9 cellular contexts compared by ENCODE assay signal in genomic region chr2:230877737-230878598, GRCh38. TPM values are rescaled to one million over a fixed set of nuclear protein-coding genes. Genes with fewer than 3 reads are reported as not detected.
DNase-seq lines count a peak whose midpoint lies in the region; ATAC-seq and TF ChIP-seq lines count a peak whose summit lies in the region.
"Had no signal": no experiment of that assay in that cellular context is flagged by ENCODE, and none has a peak within 500 bp of the region (broad histone marks: within the 10 kb centered on the region; RNA-seq: fewer than 3 reads in every experiment).

No MANE protein-coding gene starts in this region.

- intact Hi-C loops in dendritic cell treated with granulocyte-macrophage colony-stimulating factor and Interleukin-4, amounts not matched to agents 40 ng/mL and 50 ng/mL, for 4 days (cut with micrococcal nuclease), result no loop called here

- no peaks in the 10 kb centered on the region for H3K9me3 Mint-ChIP-seq in GM23338
- H3K9me3 Mint-ChIP-seq in dendritic cell treated with granulocyte-macrophage colony-stimulating factor and Interleukin-4, amounts not matched to agents 40 ng/mL and 50 ng/mL, for 4 days, result no peaks in the 10 kb centered on the region

- H3K4me1 ChIP-seq in GM23338 (ENCODE audit: insufficient read depth), result no peaks in the 10 kb centered on the region
- H3K4me1 ChIP-seq: adrenal gland had no signal

- no peak overlapping the region for H2AFZ ChIP-seq in GM23338

- peaks cover 17% of the 10 kb centered on the region; the same call in 2 of the 3 replicates for H3K4me1 Mint-ChIP-seq in GM23338
- peaks cover 16% of the 10 kb centered on the region for H3K4me1 Mint-ChIP-seq in dendritic cell treated with granulocyte-macrophage colony-stimulating factor and Interleukin-4, amounts not matched to agents 40 ng/mL and 50 ng/mL, for 4 days (ENCODE audit: low read depth)

- DNase-seq in GM23338 (ENCODE audit: low spot score), result no peak
- DNase-seq in SIG-M5 (lab: John Stamatoyannopoulos, UW), result peak; percentile 57
- peak; percentile 51 to 53 for DNase-seq in stimulated activated CD8-positive, alpha-beta memory T cell treated with anti-CD3 and anti-CD28 coated beads, Interleukin-2, amount 100 ng/mL, for 48 hours (ENCODE audit: low read depth in 2 of 2)
- no peak for DNase-seq in HuH-7 (ENCODE audit: low spot score)
- DNase-seq in inferior parietal cortex (ENCODE audit: extremely low spot score), result no peak
- no peak for DNase-seq in stimulated activated CD4-positive, alpha-beta T cell treated with anti-CD3 and anti-CD28 coated beads, Interleukin-2, amount 100 ng/mL, for 48 hours
- no peak for DNase-seq in HT-29 (ENCODE audit: low spot score)

- peaks cover 16% of the 10 kb centered on the region for H3K79me2 ChIP-seq in GM23338 (replicated peaks; ENCODE audit: insufficient read depth)

- TF ChIP-seq CTCF in GM23338 (conservative IDR thresholded peaks at IDR 0.05; ENCODE audit: low read depth in 2 of 2), result no peak

- 0 out of 2 replicates have a peak overlapping the region, but pooled peaks have one; percentile 19 for H3K27ac ChIP-seq in GM23338 (ENCODE audit: low read depth)
- H3K27ac ChIP-seq: adrenal gland had no signal

- H3K4me3 ChIP-seq in GM23338, result no peak overlapping the region
- H3K4me3 ChIP-seq: adrenal gland had no signal

- peaks cover 71% of the 10 kb centered on the region for H3K36me3 Mint-ChIP-seq in GM23338 (ENCODE audit: low read depth)
- peaks cover 15% of the 10 kb centered on the region for H3K36me3 Mint-ChIP-seq in dendritic cell treated with granulocyte-macrophage colony-stimulating factor and Interleukin-4, amounts not matched to agents 40 ng/mL and 50 ng/mL, for 4 days (ENCODE audit: low read depth)

- peaks cover 16% of the 10 kb centered on the region; the same call in 1 of the 2 replicates for H3F3A ChIP-seq in GM23338 (replicated peaks; ENCODE audit: low read depth)

- peaks cover 33% of the 10 kb centered on the region for H3K36me3 ChIP-seq in GM23338 (ENCODE audit: insufficient read depth)

- H3K27me3 ChIP-seq in GM23338 (ENCODE audit: insufficient read depth), result no peaks in the 10 kb centered on the region
- H3K27me3 ChIP-seq: adrenal gland had no signal

- no peak for ATAC-seq in GM23338

- H3K9me2 ChIP-seq in GM23338 (ENCODE audit: insufficient read depth), result no peaks in the 10 kb centered on the region

- H3K27ac Mint-ChIP-seq in GM23338, result no peak overlapping the region; the same call in 1 of the 2 replicates
- H3K27ac Mint-ChIP-seq in dendritic cell treated with granulocyte-macrophage colony-stimulating factor and Interleukin-4, amounts not matched to agents 40 ng/mL and 50 ng/mL, for 4 days, result peak overlapping the region; percentile 21

- peaks cover 6% of the 10 kb centered on the region for H4K20me1 ChIP-seq in GM23338 (replicated peaks; ENCODE audit: insufficient read depth)

- H3K27me3 Mint-ChIP-seq in GM23338 (ENCODE audit: insufficient read depth, low read depth, poor library complexity), result peaks cover 4% of the 10 kb centered on the region
- peaks cover 3% of the 10 kb centered on the region for H3K27me3 Mint-ChIP-seq in dendritic cell treated with granulocyte-macrophage colony-stimulating factor and Interleukin-4, amounts not matched to agents 40 ng/mL and 50 ng/mL, for 4 days

- no peak overlapping the region; the same call in 2 of the 3 replicates for H3K4me3 Mint-ChIP-seq in GM23338
- no peak overlapping the region for H3K4me3 Mint-ChIP-seq in dendritic cell treated with granulocyte-macrophage colony-stimulating factor and Interleukin-4, amounts not matched to agents 40 ng/mL and 50 ng/mL, for 4 days

- no peak overlapping the region for H3K4me2 ChIP-seq in GM23338

TF ChIP-seq in GM23338, 12 proteins besides CTCF, POLR2A, EP300 and RAD21:
- TF ChIP-seq EZH2 (IDR thresholded peaks at IDR 0.05; ENCODE audit: low read depth, unreplicated experiment), result no peak
- TF ChIP-seq EZH2phosphoT487 (IDR thresholded peaks at IDR 0.05; ENCODE audit: unreplicated experiment), result no peak
- TF ChIP-seq ZNF114 (CRISPR knock-in tag; IDR thresholded peaks at IDR 0.05), result no peak
- TF ChIP-seq ETS1 (IDR thresholded peaks at IDR 0.05), result no peak
- TF ChIP-seq STAT1 (IDR thresholded peaks at IDR 0.05; ENCODE audit: unreplicated experiment), result no peak
- no peak for TF ChIP-seq ZNF331 (CRISPR knock-in tag; IDR thresholded peaks at IDR 0.05; ENCODE audit: low read depth)
- TF ChIP-seq POLR2AphosphoS5 (IDR thresholded peaks at IDR 0.05; ENCODE audit: low read depth), result no peak

RNA-seq across cellular contexts. Expression of gene ITM2C, which starts 13.2 kb away (rescaled TPM):
- total RNA-seq in GM23338 (2014; rRNA removed; shearing (Covaris generic)), result 314 and 367 TPM in 2 replicates
- 240 and 241 TPM in 2 replicates for polyA plus RNA-seq in GM23338 (2016; fragmentation: Nextera tagmentation; extraction: Ambion mirVana)
- 79.9 and 87.1 TPM in 2 replicates for total RNA-seq in HT-29 (2014; rRNA removed; shearing (Covaris generic))

RNA-seq across cellular contexts. Expression of gene GPR55, which starts 47.1 kb away (rescaled TPM):
- total RNA-seq in GM23338 (2014; rRNA removed; shearing (Covaris generic)), result not detected in 2 replicates
- polyA plus RNA-seq in GM23338 (2016; fragmentation: Nextera tagmentation; extraction: Ambion mirVana), result not detected in 2 replicates
- not detected in 2 replicates for total RNA-seq in HT-29 (2014; rRNA removed; shearing (Covaris generic))

Comparison
In these comparisons a context has a peak if more than half of its experiments do, and no peak if none do; other contexts are left out.
1. DNase-seq: peak in SIG-M5 (single experiment) and stimulated activated CD8-positive, alpha-beta memory T cell treated with anti-CD3 and anti-CD28 coated beads, Interleukin-2, amount 100 ng/mL, for 48 hours (2 of 2); none in GM23338 (single experiment), HuH-7 (single experiment), inferior parietal cortex (single experiment), stimulated activated CD4-positive, alpha-beta T cell treated with anti-CD3 and anti-CD28 coated beads, Interleukin-2, amount 100 ng/mL, for 48 hours (0 of 2) and HT-29 (single experiment).